10 cellular contexts compared by ENCODE assay signal in genomic region chr7:108294595-108294994, GRCh38.
DNase-seq lines count a peak whose midpoint lies in the region; ATAC-seq, FAIRE-seq and TF ChIP-seq lines count a peak whose summit lies in the region.
"Had no signal": no experiment of that assay in that cellular context is flagged by ENCODE, and none has a peak within 500 bp of the region (broad histone marks: within the 10 kb centered on the region; RNA-seq: fewer than 3 reads in every experiment).

No MANE protein-coding gene starts in this region.

- no peak for TF ChIP-seq POLR2A in heart left ventricle (IDR thresholded peaks at IDR 0.05)

- H3K4me3 ChIP-seq in right cardiac atrium (ENCODE audit: low read length) (no peak overlapping the region), heart left ventricle (no peak overlapping the region)

- peaks cover 7 to 9% of the 10 kb centered on the region in 2 donors for H3K4me1 Mint-ChIP-seq in stimulated activated naive B cell treated with anti-CD40 and anti-IgM and Interleukin-4, amounts not matched to agents 10 μg/mL and 1 μg/mL and 100 μg/mL, for 72 hours

- TF ChIP-seq CTCF in heart left ventricle (IDR thresholded peaks at IDR 0.05) = no peak
- no peak for TF ChIP-seq CTCF in GM13977 (IDR thresholded peaks at IDR 0.05; ENCODE audit: extremely low read depth, insufficient read depth, missing control alignments)

- H3K27me3 Mint-ChIP-seq in stimulated activated naive B cell treated with anti-CD40 and anti-IgM and Interleukin-4, amounts not matched to agents 10 μg/mL and 1 μg/mL and 100 μg/mL, for 72 hours = peaks cover 6 to 14% of the 10 kb centered on the region in 2 donors

- H3K9me3 ChIP-seq in right cardiac atrium (ENCODE audit: control insufficient read depth, low read length) (no peaks in the 10 kb centered on the region), heart left ventricle (no peaks in the 10 kb centered on the region)

- FAIRE-seq in HTR-8/SVneo (lab: Jason Lieb, UNC) = no peak

- ATAC-seq in right cardiac atrium (peak; percentile 37 to 41), heart left ventricle (no peak), HG02884 (IDR thresholded peaks at IDR 0.05; ENCODE audit: unreplicated experiment) (peak; percentile 98)
- peak; percentile 94 to 96 for ATAC-seq in stimulated activated naive B cell treated with anti-CD40 and anti-IgM and Interleukin-4, amounts not matched to agents 10 μg/mL and 1 μg/mL and 100 μg/mL, for 72 hours (replicated peaks)

- no peak overlapping the region for H3K27ac ChIP-seq in right cardiac atrium (ENCODE audit: low read length)
- H3K27ac ChIP-seq in heart left ventricle = no peak overlapping the region

- 49% methylated on average over 4 of the region's 4 CpGs for WGBS in right cardiac atrium
- WGBS in heart left ventricle, 4 donors = 39 to 64% (median 58%) methylated on average over 4 of the region's 4 CpGs

- H3K36me3 ChIP-seq in heart left ventricle = no peaks in the 10 kb centered on the region

- no peak overlapping the region for H3K27ac Mint-ChIP-seq in stimulated activated naive B cell treated with anti-CD40 and anti-IgM and Interleukin-4, amounts not matched to agents 10 μg/mL and 1 μg/mL and 100 μg/mL, for 72 hours

- H3K4me1 ChIP-seq in right cardiac atrium (ENCODE audit: control insufficient read depth, insufficient read depth, low read length) = peaks cover 3% of the 10 kb centered on the region
- H3K4me1 ChIP-seq in heart left ventricle = peaks cover 0 to 16% (median 0%) of the 10 kb centered on the region in 12 donors

- H3K4me3 Mint-ChIP-seq in stimulated activated naive B cell treated with anti-CD40 and anti-IgM and Interleukin-4, amounts not matched to agents 10 μg/mL and 1 μg/mL and 100 μg/mL, for 72 hours = peak overlapping the region in 1 of 2 donors; percentile 9

- in situ Hi-C loops in GM13977 (cut with MboI; ENCODE audit: low pct_unique_long_range_greater_than_20kb, low sequenced_read_pairs, unreplicated experiment) = no loop called here

- H3K36me3 Mint-ChIP-seq in stimulated activated naive B cell treated with anti-CD40 and anti-IgM and Interleukin-4, amounts not matched to agents 10 μg/mL and 1 μg/mL and 100 μg/mL, for 72 hours = no peaks in the 10 kb centered on the region

- H3K27me3 ChIP-seq in right cardiac atrium (ENCODE audit: control insufficient read depth, insufficient read depth) (no peaks in the 10 kb centered on the region), heart left ventricle (no peaks in the 10 kb centered on the region)

- DNase-seq in right cardiac atrium = peak in 1 of 3 donors; percentile 28
- no peak for DNase-seq in heart left ventricle
- DNase-seq in NCI-H1105 treated with DMSO at 0.1 percent for 48 hours (lab: John Stamatoyannopoulos, UW) = peak; percentile 48
- DNase-seq in stimulated activated naive B cell treated with anti-CD40 and anti-IgM and Interleukin-4, amounts not matched to agents 10 μg/mL and 1 μg/mL and 100 μg/mL, for 72 hours = peak; percentile 11
- DNase-seq in central memory CD4-positive, alpha-beta T cell = no peak
- no peak for DNase-seq in GM13977 (ENCODE audit: low spot score)
- no peak for DNase-seq in HTR-8/SVneo (ENCODE audit: insufficient read length, low spot score)
- DNase-seq: head of caudate nucleus, NCI-H2171 treated with DMSO at 0.1 percent for 48 hours had no signal

- intact Hi-C loops in right cardiac atrium (cut with DNase I) (no loop called here), heart left ventricle (cut with DNase I) (no loop called here)

- H3K9me3 Mint-ChIP-seq in stimulated activated naive B cell treated with anti-CD40 and anti-IgM and Interleukin-4, amounts not matched to agents 10 μg/mL and 1 μg/mL and 100 μg/mL, for 72 hours = peaks cover 0 to 2% of the 10 kb centered on the region in 2 donors

Comparison
In these comparisons a context has a peak if more than half of its experiments do, and no peak if none do; other contexts are left out.
1. ATAC-seq: peak in right cardiac atrium (2 of 2), HG02884 (single experiment) and stimulated activated naive B cell treated with anti-CD40 and anti-IgM and Interleukin-4, amounts not matched to agents 10 μg/mL and 1 μg/mL and 100 μg/mL, for 72 hours (2 of 2); none in heart left ventricle (0 of 4).
2. DNase-seq: peak in NCI-H1105 treated with DMSO at 0.1 percent for 48 hours (single experiment) and stimulated activated naive B cell treated with anti-CD40 and anti-IgM and Interleukin-4, amounts not matched to agents 10 μg/mL and 1 μg/mL and 100 μg/mL, for 72 hours (single experiment); none in heart left ventricle (0 of 5), central memory CD4-positive, alpha-beta T cell (single experiment), GM13977 (single experiment) and HTR-8/SVneo (single experiment).